Comparison of ENCODE assay signal across 8 cellular contexts in the genomic region with DNA sequence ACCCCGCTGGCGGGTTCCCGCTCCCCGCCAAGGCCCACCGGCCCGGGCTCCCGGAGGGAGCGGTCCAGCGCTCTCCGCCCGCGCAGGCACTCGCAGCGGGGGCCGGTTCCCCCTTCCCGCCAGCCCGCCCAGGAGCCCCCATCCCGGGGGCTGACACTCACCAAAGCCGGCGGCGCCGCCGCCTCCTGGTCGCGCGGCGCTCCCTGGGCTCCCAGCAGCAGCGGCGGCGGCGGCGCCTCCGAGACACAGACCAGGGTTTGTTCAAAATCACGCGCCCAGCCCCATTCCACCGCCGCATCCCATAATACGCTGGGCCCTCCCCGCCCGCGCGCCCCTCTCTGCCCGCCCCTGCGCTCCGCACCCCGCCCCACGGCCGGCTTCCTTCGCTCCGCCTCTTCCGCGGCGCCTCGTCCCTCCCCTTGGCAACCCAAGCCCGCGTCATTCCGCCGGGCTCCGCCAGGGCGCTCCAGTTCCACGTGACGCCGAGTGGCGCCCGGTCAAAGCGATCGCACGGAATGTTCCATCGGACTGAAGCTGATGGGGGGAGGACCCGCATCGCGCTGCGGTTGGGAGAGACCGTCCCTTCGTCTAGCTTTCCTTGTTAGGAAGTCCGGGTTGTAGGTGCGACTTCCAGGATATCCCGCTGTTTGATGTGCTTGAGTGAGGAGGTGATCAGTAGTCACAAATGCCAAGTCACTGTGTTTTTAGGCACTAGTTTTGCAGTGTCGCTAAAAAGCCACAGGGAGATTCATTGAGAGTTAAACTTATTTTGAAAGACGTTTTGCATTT. TPM values are rescaled to one million over a fixed set of nuclear protein-coding genes. Genes with fewer than 3 reads are reported as not detected.
DNase-seq lines count a peak whose midpoint lies in the region; ATAC-seq and TF ChIP-seq lines count a peak whose summit lies in the region.

No MANE protein-coding gene starts in this region.

- DNase-seq in CD14-positive monocyte (ENCODE audit: low spot score): peak; percentile 97
- DNase-seq in NCI-H69 (lab: John Stamatoyannopoulos, UW): peak; percentile 97
- peak; percentile 93 to 95 for DNase-seq in activated CD4-positive, alpha-beta T cell treated with anti-CD3 and anti-CD28 coated beads, Interleukin-2, amount 50 U/mL, for 24 hours (ENCODE audit: low read depth in 1 of 2, low spot score in 1 of 2)
- peak; percentile 97 to 99 for DNase-seq in dermis microvascular lymphatic vessel endothelial cell (ENCODE audit: low read depth in 2 of 2)
- peak; percentile 96 for DNase-seq in stimulated activated CD4-positive, alpha-beta T cell treated with anti-CD3 and anti-CD28 coated beads, Interleukin-4, amount 100 ng/mL, for 24 hours

- no peaks in the 10 kb centered on the region for H3K27me3 ChIP-seq in liver (ENCODE audit: control insufficient read depth in 4 of 4, insufficient read depth in 4 of 4, low read length in 3 of 4)

- peak overlapping the region; percentile 80 to 92 (median 85) for H3K4me3 ChIP-seq in liver (ENCODE audit: low read depth in 1 of 3, low read length in 3 of 3)

- no peaks in the 10 kb centered on the region for H3K9me3 Mint-ChIP-seq in CD14-positive monocyte

- H3K27me3 Mint-ChIP-seq in CD14-positive monocyte (ENCODE audit: low read depth in 3 of 3): peaks cover 0 to 1% (median 0%) of the 10 kb centered on the region in 3 donors

- H3K36me3 Mint-ChIP-seq in CD14-positive monocyte: no peaks in the 10 kb centered on the region

- peak; percentile 57 to 71 for TF ChIP-seq RAD21 in liver (IDR thresholded peaks at IDR 0.05)

- H3K27ac Mint-ChIP-seq in CD14-positive monocyte: peak overlapping the region; percentile 94 to 99 (median 98)

- no peaks in the 10 kb centered on the region for H3K9me3 ChIP-seq in liver (ENCODE audit: control insufficient read depth in 4 of 4, low read length in 3 of 4)

- ATAC-seq in GM19351 (IDR thresholded peaks at IDR 0.05; ENCODE audit: unreplicated experiment): peak; percentile 77
- ATAC-seq in HG03521 (IDR thresholded peaks at IDR 0.05; ENCODE audit: unreplicated experiment): peak; percentile 78

- H3K27ac ChIP-seq in liver (ENCODE audit: low read depth in 1 of 2, low read length in 2 of 2): peak overlapping the region; percentile 77 to 93

- peak overlapping the region; percentile 82 to 92 for H3K4me3 Mint-ChIP-seq in CD14-positive monocyte

- WGBS in liver: under 1% methylated on average over 80 of the region's 80 CpGs

- no peaks in the 10 kb centered on the region for H3K36me3 ChIP-seq in liver (ENCODE audit: control insufficient read depth in 4 of 4, insufficient read depth in 3 of 4, low read depth in 1 of 4, low read length in 3 of 4)

- H3K9ac ChIP-seq in liver (ENCODE audit: low read depth in 1 of 2, low read length in 2 of 2): peak overlapping the region; percentile 67 to 94

- H3K4me1 ChIP-seq in liver (ENCODE audit: control insufficient read depth in 4 of 4, insufficient read depth in 4 of 4, low read length in 3 of 4): peaks cover 2 to 33% (median 26%) of the 10 kb centered on the region in 4 donors

- intact Hi-C loops in CD14-positive monocyte (cut with micrococcal nuclease): loop anchor here (1.0 to 5.0 kb wide), 3 partner anchors 22 to 111 kb away; a partner anchor contains a TSS

- H3K4me1 Mint-ChIP-seq in CD14-positive monocyte: peaks cover 40% of the 10 kb centered on the region

- TF ChIP-seq CTCF in CD14-positive monocyte (IDR thresholded peaks at IDR 0.05) (peak; percentile 64), liver (IDR thresholded peaks at IDR 0.05; ENCODE audit: low read depth, low read length, missing input control) (peak; percentile 62)

TF ChIP-seq in liver, 16 proteins besides CTCF, POLR2A, EP300 and RAD21:
- TF ChIP-seq GABPA (IDR thresholded peaks at IDR 0.05 in 1 of 2, conservative IDR thresholded peaks at IDR 0.05 in 1 of 2): peak in 1 of 2 donors; percentile 85
- TF ChIP-seq, protein P1, sequence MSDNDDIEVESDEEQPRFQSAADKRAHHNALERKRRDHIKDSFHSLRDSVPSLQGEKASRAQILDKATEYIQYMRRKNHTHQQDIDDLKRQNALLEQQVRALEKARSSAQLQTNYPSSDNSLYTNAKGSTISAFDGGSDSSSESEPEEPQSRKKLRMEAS (IDR thresholded peaks at IDR 0.05): peak; percentile 98
- peak; percentile 27 for TF ChIP-seq FOXA2 (IDR thresholded peaks at IDR 0.05)
- peak; percentile 57 to 66 for TF ChIP-seq HNF4A (conservative IDR thresholded peaks at IDR 0.05)
- peak; percentile 88 for TF ChIP-seq YY1 (IDR thresholded peaks at IDR 0.05)
- peak; percentile 12 for TF ChIP-seq HNF4G (IDR thresholded peaks at IDR 0.05)
- TF ChIP-seq EGR1 (IDR thresholded peaks at IDR 0.05; ENCODE audit: low read depth in 2 of 2): peak; percentile 86 to 95
- TF ChIP-seq SP1 (IDR thresholded peaks at IDR 0.05): peak; percentile 89
- TF ChIP-seq, protein P2, sequence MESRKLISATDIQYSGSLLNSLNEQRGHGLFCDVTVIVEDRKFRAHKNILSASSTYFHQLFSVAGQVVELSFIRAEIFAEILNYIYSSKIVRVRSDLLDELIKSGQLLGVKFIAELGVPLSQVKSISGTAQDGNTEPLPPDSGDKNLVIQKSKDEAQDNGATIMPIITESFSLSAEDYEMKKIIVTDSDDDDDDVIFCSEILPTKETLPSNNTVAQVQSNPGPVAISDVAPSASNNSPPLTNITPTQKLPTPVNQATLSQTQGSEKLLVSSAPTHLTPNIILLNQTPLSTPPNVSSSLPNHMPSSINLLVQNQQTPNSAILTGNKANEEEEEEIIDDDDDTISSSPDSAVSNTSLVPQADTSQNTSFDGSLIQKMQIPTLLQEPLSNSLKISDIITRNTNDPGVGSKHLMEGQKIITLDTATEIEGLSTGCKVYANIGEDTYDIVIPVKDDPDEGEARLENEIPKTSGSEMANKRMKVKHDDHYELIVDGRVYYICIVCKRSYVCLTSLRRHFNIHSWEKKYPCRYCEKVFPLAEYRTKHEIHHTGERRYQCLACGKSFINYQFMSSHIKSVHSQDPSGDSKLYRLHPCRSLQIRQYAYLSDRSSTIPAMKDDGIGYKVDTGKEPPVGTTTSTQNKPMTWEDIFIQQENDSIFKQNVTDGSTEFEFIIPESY (IDR thresholded peaks at IDR 0.05): peak; percentile 72
- TF ChIP-seq JUND (IDR thresholded peaks at IDR 0.05): peak in 1 of 2 donors; percentile 24
- TF ChIP-seq, protein P3, sequence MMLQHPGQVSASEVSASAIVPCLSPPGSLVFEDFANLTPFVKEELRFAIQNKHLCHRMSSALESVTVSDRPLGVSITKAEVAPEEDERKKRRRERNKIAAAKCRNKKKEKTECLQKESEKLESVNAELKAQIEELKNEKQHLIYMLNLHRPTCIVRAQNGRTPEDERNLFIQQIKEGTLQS (IDR thresholded peaks at IDR 0.05): no peak
- TF ChIP-seq TAF1 (conservative IDR thresholded peaks at IDR 0.05): peak; percentile 93
- peak; percentile 63 to 73 for TF ChIP-seq RXRA (IDR thresholded peaks at IDR 0.05)
- TF ChIP-seq, protein P4, sequence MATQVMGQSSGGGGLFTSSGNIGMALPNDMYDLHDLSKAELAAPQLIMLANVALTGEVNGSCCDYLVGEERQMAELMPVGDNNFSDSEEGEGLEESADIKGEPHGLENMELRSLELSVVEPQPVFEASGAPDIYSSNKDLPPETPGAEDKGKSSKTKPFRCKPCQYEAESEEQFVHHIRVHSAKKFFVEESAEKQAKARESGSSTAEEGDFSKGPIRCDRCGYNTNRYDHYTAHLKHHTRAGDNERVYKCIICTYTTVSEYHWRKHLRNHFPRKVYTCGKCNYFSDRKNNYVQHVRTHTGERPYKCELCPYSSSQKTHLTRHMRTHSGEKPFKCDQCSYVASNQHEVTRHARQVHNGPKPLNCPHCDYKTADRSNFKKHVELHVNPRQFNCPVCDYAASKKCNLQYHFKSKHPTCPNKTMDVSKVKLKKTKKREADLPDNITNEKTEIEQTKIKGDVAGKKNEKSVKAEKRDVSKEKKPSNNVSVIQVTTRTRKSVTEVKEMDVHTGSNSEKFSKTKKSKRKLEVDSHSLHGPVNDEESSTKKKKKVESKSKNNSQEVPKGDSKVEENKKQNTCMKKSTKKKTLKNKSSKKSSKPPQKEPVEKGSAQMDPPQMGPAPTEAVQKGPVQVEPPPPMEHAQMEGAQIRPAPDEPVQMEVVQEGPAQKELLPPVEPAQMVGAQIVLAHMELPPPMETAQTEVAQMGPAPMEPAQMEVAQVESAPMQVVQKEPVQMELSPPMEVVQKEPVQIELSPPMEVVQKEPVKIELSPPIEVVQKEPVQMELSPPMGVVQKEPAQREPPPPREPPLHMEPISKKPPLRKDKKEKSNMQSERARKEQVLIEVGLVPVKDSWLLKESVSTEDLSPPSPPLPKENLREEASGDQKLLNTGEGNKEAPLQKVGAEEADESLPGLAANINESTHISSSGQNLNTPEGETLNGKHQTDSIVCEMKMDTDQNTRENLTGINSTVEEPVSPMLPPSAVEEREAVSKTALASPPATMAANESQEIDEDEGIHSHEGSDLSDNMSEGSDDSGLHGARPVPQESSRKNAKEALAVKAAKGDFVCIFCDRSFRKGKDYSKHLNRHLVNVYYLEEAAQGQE (IDR thresholded peaks at IDR 0.05): peak; percentile 65
- peak; percentile 51 for TF ChIP-seq NR2F2 (IDR thresholded peaks at IDR 0.05)
- TF ChIP-seq FOXA1 (IDR thresholded peaks at IDR 0.05): peak; percentile 16
TF ChIP-seq in liver: peak in this region for 15.

RNA-seq across cellular contexts. Expression of a gene that starts 2.2 kb away (rescaled TPM):
- 1 to 10 TPM; 2.9 to 6.4 TPM for polyA plus RNA-seq in CD14-positive monocyte
- 9.1 and 9.5 TPM in 2 replicates for total RNA-seq in dermis microvascular lymphatic vessel endothelial cell
- total RNA-seq in liver: 10 to 100 TPM in 1 of 2 donors, 1 to 10 TPM in 1; 7.8 to 17.1 TPM
- polyA plus RNA-seq in liver: 1 to 10 TPM; 2.0 to 2.7 TPM

RNA-seq across cellular contexts. Expression of a gene that starts 22.2 kb away (rescaled TPM):
- 10 to 100 TPM; 54.5 to 54.7 TPM for polyA plus RNA-seq in CD14-positive monocyte
- 88.9 and 89.6 TPM in 2 replicates for total RNA-seq in dermis microvascular lymphatic vessel endothelial cell
- 10 to 100 TPM; 18.7 to 46.3 TPM for total RNA-seq in liver
- polyA plus RNA-seq in liver: 10 to 100 TPM; 15.3 to 16.1 TPM

Comparison
In these comparisons a context has a peak if more than half of its experiments do, and no peak if none do; other contexts are left out.
1. Peak in every context shown above with its lines: DNase-seq, ATAC-seq, H3K4me3 ChIP-seq and H3K27ac ChIP-seq.